In genomic region chr5:82635561-82636288, GRCh38 we compare ENCODE assay signal across 9 cellular contexts.
A peak's percentile ranks its signal among the peaks of the same experiment; 100 is the strongest.
DNase-seq lines count a peak whose midpoint lies in the region; ATAC-seq, FAIRE-seq and TF ChIP-seq lines count a peak whose summit lies in the region.
"Had no signal": no experiment of that assay in that cellular context is flagged by ENCODE, and none has a peak within 500 bp of the region (broad histone marks: within the 10 kb centered on the region; RNA-seq: fewer than 3 reads in every experiment).

No MANE protein-coding gene starts in this region.

- CTCF ChIA-PET in A549 (lab: Yijun Ruan, JAX) = interaction anchor here (0.8 to 1.3 kb wide), 3 partner anchors 271 to 838 kb away, joined by 3 to 5 read pairs (median 4); no protein-coding TSS in a partner anchor

- DNase-seq in A549 (ENCODE audit: low read depth in 1 of 2, low spot score in 1 of 2) (peak; percentile 67 to 89), NCI-H2029 treated with DMSO at 0.1 percent for 48 hours (lab: John Stamatoyannopoulos, UW) (peak; percentile 32), fibroblast of villous mesenchyme (ENCODE audit: low read depth) (peak; percentile 51), SHP77 treated with DMSO at 0.1 percent for 48 hours (lab: John Stamatoyannopoulos, UW) (no peak), SK-N-DZ (ENCODE audit: low spot score) (no peak)
- DNase-seq: NCI-H524 treated with DMSO at 0.1 percent for 48 hours had no signal

- peak; percentile 92 for FAIRE-seq in A549 (lab: Jason Lieb, UNC)

- peaks cover 29% of the 10 kb centered on the region for H3K4me1 ChIP-seq in A549

- ATAC-seq in A549 (peak; percentile 95 to 98), GM19452 (IDR thresholded peaks at IDR 0.05; ENCODE audit: unreplicated experiment) (peak; percentile 74), GM18870 (IDR thresholded peaks at IDR 0.05; ENCODE audit: unreplicated experiment) (no peak), HG02938 (IDR thresholded peaks at IDR 0.05; ENCODE audit: unreplicated experiment) (no peak)

- TF ChIP-seq CTCF in A549 (IDR thresholded peaks at IDR 0.05) (no peak), fibroblast of villous mesenchyme (IDR thresholded peaks at IDR 0.05; ENCODE audit: insufficient read depth, low read depth, low read length) (no peak)

- 17% methylated on average over 4 of the region's 4 CpGs for WGBS in A549 (ENCODE audit: missing lambda C conversion rate)

- no peak for TF ChIP-seq POLR2A in A549 (IDR thresholded peaks at IDR 0.05; ENCODE audit: low read length)

- H3K27ac ChIP-seq in A549 = peak overlapping the region; percentile 69 to 81

- H3K4me2 ChIP-seq in A549 = peak overlapping the region; percentile 70

- H3K4me3 ChIP-seq in A549 (no peak overlapping the region), fibroblast of villous mesenchyme (ENCODE audit: low read depth, low read length) (no peak overlapping the region)

- 0 out of 3 replicates have a peak, but pooled peaks cover 8% of the 10 kb centered on the region for H3K9me3 ChIP-seq in A549

- TF ChIP-seq EP300 in A549 (IDR thresholded peaks at IDR 0.05) = peak; percentile 91 to 93; a peak in 4 of 5 replicates

- peak in 1 of 2 experiments; percentile 6; a peak in 3 of 5 replicates for TF ChIP-seq RAD21 in A549 (conservative IDR thresholded peaks at IDR 0.05 in 1 of 2, IDR thresholded peaks at IDR 0.05 in 1 of 2)

- POLR2A ChIA-PET in A549 (lab: Yijun Ruan, JAX) = interaction anchor here (1.2 kb wide), 2 partner anchors 247 to 442 kb away, joined by 3 read pairs; partner anchors contain the start of gene XRCC4

TF ChIP-seq in A549, 52 proteins besides CTCF, POLR2A, EP300 and RAD21:
- peak in 1 of 2 experiments; percentile 42; a peak in 1 of 4 replicates for TF ChIP-seq CEBPB (IDR thresholded peaks at IDR 0.05)
- TF ChIP-seq CBX8 (IDR thresholded peaks at IDR 0.05) = no peak
- TF ChIP-seq TP53 (CRISPR knock-in tag; IDR thresholded peaks at IDR 0.05) = no peak
- peak; percentile 93 for TF ChIP-seq BCL3 (IDR thresholded peaks at IDR 0.05)
- TF ChIP-seq JUNB (IDR thresholded peaks at IDR 0.05) = peak; percentile 99
- TF ChIP-seq ZFP36 (IDR thresholded peaks at IDR 0.05; ENCODE audit: borderline replicate concordance, partially characterized antibody) = peak; percentile 20
- peak; percentile 94 for TF ChIP-seq GATA3 (IDR thresholded peaks at IDR 0.05; ENCODE audit: borderline replicate concordance)
- TF ChIP-seq MAX (IDR thresholded peaks at IDR 0.05) = peak; percentile 89
- TF ChIP-seq MAFK (IDR thresholded peaks at IDR 0.05; ENCODE audit: partially characterized antibody) = peak; percentile 75
- TF ChIP-seq SMC3 (IDR thresholded peaks at IDR 0.05) = peak; percentile 41; the same call in 2 of the 3 replicates
- 0 out of 2 replicates have a peak, but pooled peaks have one; percentile 7 for TF ChIP-seq HES2 (IDR thresholded peaks at IDR 0.05)
- peak; percentile 97 for TF ChIP-seq FOSL2 (IDR thresholded peaks at IDR 0.05)
- peak; percentile 97 for TF ChIP-seq FOSL2 (CRISPR knock-in tag; IDR thresholded peaks at IDR 0.05)
- peak; percentile 89 to 94; a peak in 4 of 5 replicates for TF ChIP-seq JUN (IDR thresholded peaks at IDR 0.05)
- TF ChIP-seq RARB (CRISPR knock-in tag; IDR thresholded peaks at IDR 0.05) = peak; percentile 76; the same call in 1 of the 2 replicates
- TF ChIP-seq REST (IDR thresholded peaks at IDR 0.05) = no peak
- TF ChIP-seq FOSB (CRISPR knock-in tag; IDR thresholded peaks at IDR 0.05) = no peak

Comparison
In these comparisons a context has a peak if more than half of its experiments do, and no peak if none do; other contexts are left out.
1. ATAC-seq: peak in A549 (2 of 2) and GM19452 (single experiment); none in GM18870 (single experiment) and HG02938 (single experiment).
2. DNase-seq: peak in A549 (2 of 2), NCI-H2029 treated with DMSO at 0.1 percent for 48 hours (single experiment) and fibroblast of villous mesenchyme (single experiment); none in SHP77 treated with DMSO at 0.1 percent for 48 hours (single experiment) and SK-N-DZ (single experiment).